ENCODE assay signal across 10 cellular contexts in genomic region chr6:35052694-35053565, GRCh38.
DNase-seq lines count a peak whose midpoint lies in the region; ATAC-seq and TF ChIP-seq lines count a peak whose summit lies in the region.
"Had no signal": no experiment of that assay in that cellular context is flagged by ENCODE, and none has a peak within 500 bp of the region (broad histone marks: within the 10 kb centered on the region; RNA-seq: fewer than 3 reads in every experiment).

No MANE protein-coding gene starts in this region.

- H3K27ac ChIP-seq in tibial artery (peak overlapping the region; percentile 37 to 44), OCI-LY7 (ENCODE audit: low read depth, low read length, poor library complexity, severe bottlenecking) (no peak overlapping the region)

- no peak overlapping the region for H3K4me2 ChIP-seq in OCI-LY7 (ENCODE audit: low read length)

- H3K36me3 ChIP-seq in tibial artery: peaks cover 7 to 36% (median 21%) of the 10 kb centered on the region in 3 donors
- no peaks in the 10 kb centered on the region for H3K36me3 ChIP-seq in OCI-LY7 (ENCODE audit: insufficient read depth, low read length)

- H2AFZ ChIP-seq in OCI-LY7 (ENCODE audit: low read length): no peak overlapping the region

- CTCF ChIA-PET in OCI-LY7 (lab: Charles Lee; ENCODE audit: unreplicated experiment): interaction anchor here (0.9 kb wide), 1 partner anchor 11 kb away, joined by 3 read pairs; no protein-coding TSS in a partner anchor

- H4K20me1 ChIP-seq in OCI-LY7 (ENCODE audit: insufficient read depth, low read length): no peaks in the 10 kb centered on the region

- TF ChIP-seq POLR2A in erythroblast (IDR thresholded peaks at IDR 0.05; ENCODE audit: low read length): no peak

- no peaks in the 10 kb centered on the region for H3K27me3 ChIP-seq in tibial artery

- H3K9me2 ChIP-seq in OCI-LY7 (ENCODE audit: insufficient read depth, low read length): no peaks in the 10 kb centered on the region

- no peak for ATAC-seq in HG03159 (IDR thresholded peaks at IDR 0.05; ENCODE audit: unreplicated experiment)

- BruUV-seq in OCI-LY7 (replicated peaks; lab: Mats Ljungman, UMichigan): no TSS peak

- no peaks in the 10 kb centered on the region for H3K79me2 ChIP-seq in OCI-LY7 (ENCODE audit: insufficient read depth, low read depth, low read length)

- intact Hi-C loops in tibial artery (cut with DNase I; ENCODE audit: low total_unique reads): no loop called here
- intact Hi-C loops in OCI-LY7 (cut with micrococcal nuclease; ENCODE audit: unreplicated experiment): no loop called here

- H3K4me1 ChIP-seq in tibial artery (peaks cover 0 to 73% (median 38%) of the 10 kb centered on the region in 4 donors), OCI-LY7 (ENCODE audit: insufficient read depth, low read length, poor library complexity, severe bottlenecking) (no peaks in the 10 kb centered on the region)

- DNase-seq in NCI-H69 (lab: John Stamatoyannopoulos, UW) (peak; percentile 70), erythroblast (lab: John Stamatoyannopoulos, UW) (peak; percentile 5 to 21), mesenteric fat pad (ENCODE audit: low spot score) (peak; percentile 84), tibial artery (peak; percentile 81 to 82), OCI-LY7 (ENCODE audit: low spot score) (no peak)
- no peak for DNase-seq in stimulated activated CD4-positive, alpha-beta T cell treated with anti-CD3 and anti-CD28 coated beads, Interleukin-12 subunit alpha, Interleukin-12 subunit beta, amount 100 ng/mL, for 4 hours
- DNase-seq: activated CD8-positive, alpha-beta memory T cell treated with anti-CD3 and anti-CD28 coated beads, Interleukin-2, amount 50 U/mL, for 4 hours; GOT3; SHP77 treated with DMSO at 0.1 percent for 48 hours had no signal

- POLR2A ChIA-PET in OCI-LY7 (lab: Charles Lee): interaction anchor here (0.6 kb wide), 1 partner anchor 34 kb away, joined by 3 read pairs; no protein-coding TSS in a partner anchor

- H3K9me3 ChIP-seq in tibial artery (no peaks in the 10 kb centered on the region), OCI-LY7 (ENCODE audit: low read length) (no peaks in the 10 kb centered on the region)

- H3K4me3 ChIP-seq in tibial artery: no peak overlapping the region
- no peak overlapping the region for H3K4me3 ChIP-seq in OCI-LY7 (ENCODE audit: low read depth, low read length, poor library complexity, severe bottlenecking)

- TF ChIP-seq CTCF in tibial artery (IDR thresholded peaks at IDR 0.05) (no peak), OCI-LY7 (conservative IDR thresholded peaks at IDR 0.05; ENCODE audit: low read length) (no peak)

Comparison
In these comparisons a context has a peak if more than half of its experiments do, and no peak if none do; other contexts are left out.
1. DNase-seq: peak in NCI-H69 (single experiment), erythroblast (2 of 2), mesenteric fat pad (single experiment) and tibial artery (2 of 2); none in stimulated activated CD4-positive, alpha-beta T cell treated with anti-CD3 and anti-CD28 coated beads, Interleukin-12 subunit alpha, Interleukin-12 subunit beta, amount 100 ng/mL, for 4 hours (single experiment) and OCI-LY7 (single experiment).